Comparison of ENCODE assay signal across 8 cellular contexts in the genomic region with DNA sequence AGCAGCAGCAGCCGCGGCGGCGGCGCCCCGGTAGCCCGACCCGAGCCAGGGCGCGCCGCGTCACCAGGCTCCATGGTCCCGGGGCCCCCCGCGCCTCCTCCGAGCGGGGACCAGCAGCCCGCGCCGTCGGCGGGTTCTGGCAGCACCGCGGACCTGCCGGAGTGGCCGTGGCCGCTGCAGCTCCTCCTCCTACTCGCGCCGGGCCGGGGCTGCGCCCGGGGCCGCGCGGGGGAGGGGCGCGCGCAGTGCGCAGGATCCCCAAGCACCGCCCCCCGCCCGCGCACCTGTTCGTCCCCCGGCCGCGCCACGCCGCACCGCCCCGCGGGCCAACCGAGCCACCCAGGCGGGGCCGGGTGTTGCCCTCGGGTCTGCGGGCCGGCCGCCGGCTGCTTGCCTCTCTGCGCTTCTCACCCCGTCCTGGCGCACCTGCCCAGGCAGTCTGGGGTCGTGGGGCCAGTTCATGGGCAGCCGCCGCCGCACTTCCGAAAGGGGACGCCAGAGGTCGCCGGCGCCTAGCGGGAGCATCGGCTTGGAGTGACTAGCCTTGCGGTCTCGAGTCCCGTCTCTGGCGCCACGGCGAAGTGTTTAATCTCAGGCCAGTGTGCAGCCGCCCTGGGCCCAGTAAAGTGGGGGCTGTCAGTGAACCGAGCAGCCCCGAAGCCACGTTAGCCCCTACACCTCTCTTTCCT. TPM values are rescaled to one million over a fixed set of nuclear protein-coding genes. Genes with fewer than 3 reads are reported as not detected.
DNase-seq lines count a peak whose midpoint lies in the region; ATAC-seq and TF ChIP-seq lines count a peak whose summit lies in the region.

A gene (minus strand): TSS at position 163 of the 689 bp plus-strand sequence. CDS start 89 bp downstream, at position 74.

- peak within 1 kb of the TSS; percentile 87 for H3K4me3 Mint-ChIP-seq in nephron progenitor cell
- peak within 1 kb of the TSS; percentile 90 to 96 for H3K4me3 Mint-ChIP-seq in stimulated activated naive CD8-positive, alpha-beta T cell treated with anti-CD3 and anti-CD28 coated beads, Interleukin-15, amount 100 ng/mL, for 72 hours

- H3K9me3 Mint-ChIP-seq in nephron progenitor cell, result peaks cover 63% of the 10 kb centered on the region
- H3K9me3 Mint-ChIP-seq in stimulated activated naive CD8-positive, alpha-beta T cell treated with anti-CD3 and anti-CD28 coated beads, Interleukin-15, amount 100 ng/mL, for 72 hours, result no peaks in the 10 kb centered on the region

- ATAC-seq in GM21576 (IDR thresholded peaks at IDR 0.05; ENCODE audit: unreplicated experiment), result peak; percentile 57
- peak; percentile 91 for ATAC-seq in stimulated activated naive CD8-positive, alpha-beta T cell treated with anti-CD3 and anti-CD28 coated beads, Interleukin-15, amount 100 ng/mL, for 72 hours

- no peak within 1 kb of the TSS for H3K27ac Mint-ChIP-seq in nephron progenitor cell
- H3K27ac Mint-ChIP-seq in stimulated activated naive CD8-positive, alpha-beta T cell treated with anti-CD3 and anti-CD28 coated beads, Interleukin-15, amount 100 ng/mL, for 72 hours, result peak within 1 kb of the TSS in 1 of 2 donors; percentile 96

- TF ChIP-seq CTCF in fibroblast of mammary gland (conservative IDR thresholded peaks at IDR 0.05; ENCODE audit: control insufficient read depth, insufficient read depth, low read depth, low read length), result peak; percentile 59
- TF ChIP-seq CTCF in nephron progenitor cell (IDR thresholded peaks at IDR 0.05), result peak; percentile 57

- peaks cover 41% of the 10 kb centered on the region for H3K27me3 Mint-ChIP-seq in nephron progenitor cell (ENCODE audit: low read depth, poor library complexity)
- no peaks in the 10 kb centered on the region for H3K27me3 Mint-ChIP-seq in stimulated activated naive CD8-positive, alpha-beta T cell treated with anti-CD3 and anti-CD28 coated beads, Interleukin-15, amount 100 ng/mL, for 72 hours

- peak; percentile 89 for DNase-seq in DMS53 (lab: John Stamatoyannopoulos, UW)
- peak; percentile 25 for DNase-seq in Jurkat, Clone E6-1 (ENCODE audit: low read depth, low spot score)
- peak; percentile 78 for DNase-seq in RKO (ENCODE audit: low spot score)
- peak; percentile 58 for DNase-seq in activated T-helper 1 cell treated with Interleukin-2 at 50 U/mL for 16 hours (ENCODE audit: low read depth)
- peak; percentile 61 for DNase-seq in fibroblast of mammary gland (ENCODE audit: low read depth)
- peak; percentile 81 for DNase-seq in nephron progenitor cell
- DNase-seq in stimulated activated naive CD8-positive, alpha-beta T cell treated with anti-CD3 and anti-CD28 coated beads, Interleukin-15, amount 100 ng/mL, for 72 hours, result peak; percentile 82 to 83

- peak within 1 kb of the TSS; percentile 57 for H3K4me3 ChIP-seq in Jurkat, Clone E6-1 (ENCODE audit: low read length)
- peak within 1 kb of the TSS; percentile 68 for H3K4me3 ChIP-seq in fibroblast of mammary gland (ENCODE audit: control insufficient read depth, low read depth, low read length)

- peaks cover 4% of the 10 kb centered on the region for H3K4me1 Mint-ChIP-seq in nephron progenitor cell
- H3K4me1 Mint-ChIP-seq in stimulated activated naive CD8-positive, alpha-beta T cell treated with anti-CD3 and anti-CD28 coated beads, Interleukin-15, amount 100 ng/mL, for 72 hours, result peaks cover 18% of the 10 kb centered on the region

- H3K36me3 Mint-ChIP-seq in nephron progenitor cell (ENCODE audit: low read depth), result no peaks in the 10 kb centered on the region

RNA-seq across cellular contexts. Expression of the gene that starts here (rescaled TPM):
- 4.6 TPM for polyA plus RNA-seq in Jurkat, Clone E6-1 (2012; ENCODE audit: insufficient read depth, insufficient read length)

Comparison
In these comparisons a context has a peak if more than half of its experiments do, and no peak if none do; other contexts are left out.
1. Peak in every context shown above with its lines: DNase-seq, ATAC-seq and H3K4me3 ChIP-seq.
2. DNase-seq: peak in every context shown above with its lines; median percentile 89 in DMS53; 82 in stimulated activated naive CD8-positive, alpha-beta T cell treated with anti-CD3 and anti-CD28 coated beads, Interleukin-15, amount 100 ng/mL, for 72 hours; 81 in nephron progenitor cell; 78 in RKO; 61 in fibroblast of mammary gland; 58 in activated T-helper 1 cell treated with Interleukin-2 at 50 U/mL for 16 hours; 25 in Jurkat, Clone E6-1.